1 cellular context compared by ENCODE assay signal in the genomic region with DNA sequence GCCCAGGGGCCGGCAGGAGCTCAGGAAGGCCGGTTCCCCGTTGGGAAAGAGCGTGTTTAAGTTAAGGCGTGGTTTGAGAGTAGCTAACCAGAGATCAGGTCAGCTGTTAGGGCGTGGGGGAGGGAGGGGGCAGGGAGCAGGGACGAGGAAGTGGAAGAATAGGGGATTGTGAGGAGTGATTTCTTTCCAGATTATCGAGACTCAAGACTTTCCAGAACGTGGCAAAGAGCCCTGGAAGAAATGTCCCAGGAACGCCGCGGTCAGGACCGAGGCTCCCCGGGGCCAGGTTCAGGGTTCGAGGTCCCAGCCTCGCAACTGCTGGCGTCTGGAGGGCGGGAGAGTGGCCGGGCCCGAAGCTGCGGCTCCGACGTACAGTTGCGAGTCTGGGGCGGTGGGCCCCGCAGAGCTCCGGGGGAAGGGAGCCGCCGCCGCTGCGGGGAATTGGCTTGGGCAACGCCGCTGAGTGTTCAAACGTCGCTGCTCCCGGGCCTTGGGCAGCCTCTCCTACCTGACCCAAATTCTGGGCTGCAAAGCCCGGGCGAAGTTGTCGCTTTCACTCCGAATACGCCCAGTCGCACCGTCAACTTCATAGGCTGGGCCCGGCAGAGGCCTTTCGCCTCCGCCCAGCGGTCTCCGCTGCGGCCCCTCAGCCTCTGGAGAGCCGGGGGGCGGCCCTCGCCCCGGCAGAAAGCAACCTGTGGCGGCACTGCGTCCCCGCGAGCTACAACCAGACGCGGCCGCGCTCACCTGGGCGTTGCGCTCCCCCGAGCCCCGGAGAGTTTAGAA.
TF ChIP-seq lines count a peak whose summit lies in the region.

No MANE protein-coding gene starts in this region.

TF ChIP-seq in HEK293, 187 proteins besides CTCF, POLR2A, EP300 and RAD21 (continued from another document and continues in another):
- TF ChIP-seq ZNF366 (tag by site-specific recombination; conservative IDR thresholded peaks at IDR 0.05), result peak; percentile 44; the same call in 1 of the 2 replicates
- TF ChIP-seq ZNF19 (tag by site-specific recombination; IDR thresholded peaks at IDR 0.05; ENCODE audit: low read depth), result no peak
- no peak for TF ChIP-seq ZBTB1 (tag by site-specific recombination; IDR thresholded peaks at IDR 0.05)
- TF ChIP-seq ZEB2 (tag by site-specific recombination; IDR thresholded peaks at IDR 0.05), result no peak
- TF ChIP-seq, protein P1, sequence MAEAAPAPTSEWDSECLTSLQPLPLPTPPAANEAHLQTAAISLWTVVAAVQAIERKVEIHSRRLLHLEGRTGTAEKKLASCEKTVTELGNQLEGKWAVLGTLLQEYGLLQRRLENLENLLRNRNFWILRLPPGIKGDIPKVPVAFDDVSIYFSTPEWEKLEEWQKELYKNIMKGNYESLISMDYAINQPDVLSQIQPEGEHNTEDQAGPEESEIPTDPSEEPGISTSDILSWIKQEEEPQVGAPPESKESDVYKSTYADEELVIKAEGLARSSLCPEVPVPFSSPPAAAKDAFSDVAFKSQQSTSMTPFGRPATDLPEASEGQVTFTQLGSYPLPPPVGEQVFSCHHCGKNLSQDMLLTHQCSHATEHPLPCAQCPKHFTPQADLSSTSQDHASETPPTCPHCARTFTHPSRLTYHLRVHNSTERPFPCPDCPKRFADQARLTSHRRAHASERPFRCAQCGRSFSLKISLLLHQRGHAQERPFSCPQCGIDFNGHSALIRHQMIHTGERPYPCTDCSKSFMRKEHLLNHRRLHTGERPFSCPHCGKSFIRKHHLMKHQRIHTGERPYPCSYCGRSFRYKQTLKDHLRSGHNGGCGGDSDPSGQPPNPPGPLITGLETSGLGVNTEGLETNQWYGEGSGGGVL (tag by site-specific recombination; IDR thresholded peaks at IDR 0.05), result peak; percentile 45; the same call in 1 of the 2 replicates
- TF ChIP-seq ZNF707 (tag by site-specific recombination; IDR thresholded peaks at IDR 0.05), result no peak
- TF ChIP-seq IKZF3 (tag by site-specific recombination; IDR thresholded peaks at IDR 0.05), result peak; percentile 30; the same call in 1 of the 2 replicates
- TF ChIP-seq ZNF768 (tag by site-specific recombination; IDR thresholded peaks at IDR 0.05), result no peak
- TF ChIP-seq ZNF571 (tag by site-specific recombination; IDR thresholded peaks at IDR 0.05), result no peak
- no peak for TF ChIP-seq ZNF792 (tag by site-specific recombination; IDR thresholded peaks at IDR 0.05)
- TF ChIP-seq ZNF561 (tag by site-specific recombination; IDR thresholded peaks at IDR 0.05; ENCODE audit: borderline replicate concordance), result 0 out of 2 replicates have a peak, but pooled peaks have one; percentile 21
- no peak for TF ChIP-seq HOXC10 (CRISPR knock-in tag; IDR thresholded peaks at IDR 0.05)
- TF ChIP-seq, protein P2, sequence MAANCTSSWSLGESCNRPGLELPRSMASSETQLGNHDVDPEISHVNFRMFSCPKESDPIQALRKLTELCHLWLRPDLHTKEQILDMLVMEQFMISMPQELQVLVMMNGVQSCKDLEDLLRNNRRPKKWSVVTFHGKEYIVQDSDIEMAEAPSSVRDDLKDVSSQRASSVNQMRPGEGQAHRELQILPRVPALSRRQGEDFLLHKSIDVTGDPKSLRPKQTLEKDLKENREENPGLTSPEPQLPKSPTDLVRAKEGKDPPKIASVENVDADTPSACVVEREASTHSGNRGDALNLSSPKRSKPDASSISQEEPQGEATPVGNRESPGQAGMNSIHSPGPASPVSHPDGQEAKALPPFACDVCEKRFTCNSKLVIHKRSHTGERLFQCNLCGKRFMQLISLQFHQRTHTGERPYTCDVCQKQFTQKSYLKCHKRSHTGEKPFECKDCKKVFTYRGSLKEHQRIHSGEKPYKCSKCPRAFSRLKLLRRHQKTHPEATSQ (tag by site-specific recombination; IDR thresholded peaks at IDR 0.05), result no peak
- TF ChIP-seq ZNF266 (tag by site-specific recombination; IDR thresholded peaks at IDR 0.05; ENCODE audit: low read depth), result no peak
- TF ChIP-seq MZF1 (tag by site-specific recombination; IDR thresholded peaks at IDR 0.05; ENCODE audit: borderline replicate concordance), result peak; percentile 79; the same call in 1 of the 2 replicates
- TF ChIP-seq ZNF394 (tag by site-specific recombination; IDR thresholded peaks at IDR 0.05; ENCODE audit: borderline replicate concordance), result no peak
- peak; percentile 44; the same call in 1 of the 2 replicates for TF ChIP-seq BCL11A (tag by site-specific recombination; IDR thresholded peaks at IDR 0.05; ENCODE audit: low read depth)
- no peak for TF ChIP-seq ZNF221 (tag by site-specific recombination; IDR thresholded peaks at IDR 0.05; ENCODE audit: borderline replicate concordance)
- no peak for TF ChIP-seq ZNF664 (tag by site-specific recombination; IDR thresholded peaks at IDR 0.05)
- TF ChIP-seq, protein P3, sequence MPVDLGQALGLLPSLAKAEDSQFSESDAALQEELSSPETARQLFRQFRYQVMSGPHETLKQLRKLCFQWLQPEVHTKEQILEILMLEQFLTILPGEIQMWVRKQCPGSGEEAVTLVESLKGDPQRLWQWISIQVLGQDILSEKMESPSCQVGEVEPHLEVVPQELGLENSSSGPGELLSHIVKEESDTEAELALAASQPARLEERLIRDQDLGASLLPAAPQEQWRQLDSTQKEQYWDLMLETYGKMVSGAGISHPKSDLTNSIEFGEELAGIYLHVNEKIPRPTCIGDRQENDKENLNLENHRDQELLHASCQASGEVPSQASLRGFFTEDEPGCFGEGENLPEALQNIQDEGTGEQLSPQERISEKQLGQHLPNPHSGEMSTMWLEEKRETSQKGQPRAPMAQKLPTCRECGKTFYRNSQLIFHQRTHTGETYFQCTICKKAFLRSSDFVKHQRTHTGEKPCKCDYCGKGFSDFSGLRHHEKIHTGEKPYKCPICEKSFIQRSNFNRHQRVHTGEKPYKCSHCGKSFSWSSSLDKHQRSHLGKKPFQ (tag by site-specific recombination; IDR thresholded peaks at IDR 0.05), result no peak
- peak; percentile 61; the same call in 1 of the 2 replicates for TF ChIP-seq ZBTB7A (tag by site-specific recombination; IDR thresholded peaks at IDR 0.05; ENCODE audit: low read depth)
- TF ChIP-seq, protein P4, sequence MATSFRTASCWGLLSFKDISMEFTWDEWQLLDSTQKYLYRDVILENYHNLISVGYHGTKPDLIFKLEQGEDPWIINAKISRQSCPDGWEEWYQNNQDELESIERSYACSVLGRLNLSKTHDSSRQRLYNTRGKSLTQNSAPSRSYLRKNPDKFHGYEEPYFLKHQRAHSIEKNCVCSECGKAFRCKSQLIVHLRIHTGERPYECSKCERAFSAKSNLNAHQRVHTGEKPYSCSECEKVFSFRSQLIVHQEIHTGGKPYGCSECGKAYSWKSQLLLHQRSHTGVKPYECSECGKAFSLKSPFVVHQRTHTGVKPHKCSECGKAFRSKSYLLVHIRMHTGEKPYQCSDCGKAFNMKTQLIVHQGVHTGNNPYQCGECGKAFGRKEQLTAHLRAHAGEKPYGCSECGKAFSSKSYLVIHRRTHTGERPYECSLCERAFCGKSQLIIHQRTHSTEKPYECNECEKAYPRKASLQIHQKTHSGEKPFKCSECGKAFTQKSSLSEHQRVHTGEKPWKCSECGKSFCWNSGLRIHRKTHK (tag by site-specific recombination; IDR thresholded peaks at IDR 0.05), result no peak
- TF ChIP-seq ZNF146 (tag by site-specific recombination; IDR thresholded peaks at IDR 0.05), result no peak
- TF ChIP-seq, protein P5, sequence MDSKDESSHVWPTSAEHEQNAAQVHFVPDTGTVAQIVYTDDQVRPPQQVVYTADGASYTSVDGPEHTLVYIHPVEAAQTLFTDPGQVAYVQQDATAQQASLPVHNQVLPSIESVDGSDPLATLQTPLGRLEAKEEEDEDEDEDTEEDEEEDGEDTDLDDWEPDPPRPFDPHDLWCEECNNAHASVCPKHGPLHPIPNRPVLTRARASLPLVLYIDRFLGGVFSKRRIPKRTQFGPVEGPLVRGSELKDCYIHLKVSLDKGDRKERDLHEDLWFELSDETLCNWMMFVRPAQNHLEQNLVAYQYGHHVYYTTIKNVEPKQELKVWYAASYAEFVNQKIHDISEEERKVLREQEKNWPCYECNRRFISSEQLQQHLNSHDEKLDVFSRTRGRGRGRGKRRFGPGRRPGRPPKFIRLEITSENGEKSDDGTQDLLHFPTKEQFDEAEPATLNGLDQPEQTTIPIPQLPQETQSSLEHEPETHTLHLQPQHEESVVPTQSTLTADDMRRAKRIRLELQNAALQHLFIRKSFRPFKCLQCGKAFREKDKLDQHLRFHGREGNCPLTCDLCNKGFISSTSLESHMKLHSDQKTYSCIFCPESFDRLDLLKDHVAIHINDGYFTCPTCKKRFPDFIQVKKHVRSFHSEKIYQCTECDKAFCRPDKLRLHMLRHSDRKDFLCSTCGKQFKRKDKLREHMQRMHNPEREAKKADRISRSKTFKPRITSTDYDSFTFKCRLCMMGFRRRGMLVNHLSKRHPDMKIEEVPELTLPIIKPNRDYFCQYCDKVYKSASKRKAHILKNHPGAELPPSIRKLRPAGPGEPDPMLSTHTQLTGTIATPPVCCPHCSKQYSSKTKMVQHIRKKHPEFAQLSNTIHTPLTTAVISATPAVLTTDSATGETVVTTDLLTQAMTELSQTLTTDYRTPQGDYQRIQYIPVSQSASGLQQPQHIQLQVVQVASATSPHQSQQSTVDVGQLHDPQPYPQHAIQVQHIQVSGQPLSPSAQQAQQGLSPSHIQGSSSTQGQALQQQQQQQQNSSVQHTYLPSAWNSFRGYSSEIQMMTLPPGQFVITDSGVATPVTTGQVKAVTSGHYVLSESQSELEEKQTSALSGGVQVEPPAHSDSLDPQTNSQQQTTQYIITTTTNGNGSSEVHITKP (tag by site-specific recombination; IDR thresholded peaks at IDR 0.05), result peak; percentile 35; the same call in 1 of the 2 replicates
- TF ChIP-seq, protein P6, sequence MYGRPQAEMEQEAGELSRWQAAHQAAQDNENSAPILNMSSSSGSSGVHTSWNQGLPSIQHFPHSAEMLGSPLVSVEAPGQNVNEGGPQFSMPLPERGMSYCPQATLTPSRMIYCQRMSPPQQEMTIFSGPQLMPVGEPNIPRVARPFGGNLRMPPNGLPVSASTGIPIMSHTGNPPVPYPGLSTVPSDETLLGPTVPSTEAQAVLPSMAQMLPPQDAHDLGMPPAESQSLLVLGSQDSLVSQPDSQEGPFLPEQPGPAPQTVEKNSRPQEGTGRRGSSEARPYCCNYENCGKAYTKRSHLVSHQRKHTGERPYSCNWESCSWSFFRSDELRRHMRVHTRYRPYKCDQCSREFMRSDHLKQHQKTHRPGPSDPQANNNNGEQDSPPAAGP (tag by site-specific recombination; IDR thresholded peaks at IDR 0.05), result peak; percentile 66
- TF ChIP-seq, protein P7, sequence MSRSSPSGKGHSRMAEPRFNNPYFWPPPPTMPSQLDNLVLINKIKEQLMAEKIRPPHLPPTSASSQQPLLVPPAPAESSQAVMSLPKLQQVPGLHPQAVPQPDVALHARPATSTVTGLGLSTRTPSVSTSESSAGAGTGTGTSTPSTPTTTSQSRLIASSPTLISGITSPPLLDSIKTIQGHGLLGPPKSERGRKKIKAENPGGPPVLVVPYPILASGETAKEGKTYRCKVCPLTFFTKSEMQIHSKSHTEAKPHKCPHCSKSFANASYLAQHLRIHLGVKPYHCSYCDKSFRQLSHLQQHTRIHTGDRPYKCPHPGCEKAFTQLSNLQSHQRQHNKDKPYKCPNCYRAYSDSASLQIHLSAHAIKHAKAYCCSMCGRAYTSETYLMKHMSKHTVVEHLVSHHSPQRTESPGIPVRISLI (tag by site-specific recombination; IDR thresholded peaks at IDR 0.05), result no peak
- TF ChIP-seq ZNF670 (tag by site-specific recombination; IDR thresholded peaks at IDR 0.05; ENCODE audit: low read depth), result no peak
- TF ChIP-seq ZNF132 (tag by site-specific recombination; IDR thresholded peaks at IDR 0.05; ENCODE audit: borderline replicate concordance), result no peak
- peak; percentile 72 for TF ChIP-seq ZBTB8A (tag by site-specific recombination; IDR thresholded peaks at IDR 0.05)
- peak; percentile 73 for TF ChIP-seq SCRT1 (tag by site-specific recombination; IDR thresholded peaks at IDR 0.05; ENCODE audit: borderline replicate concordance)
- TF ChIP-seq ZNF121 (tag by site-specific recombination; IDR thresholded peaks at IDR 0.05), result no peak
- TF ChIP-seq, protein P8, sequence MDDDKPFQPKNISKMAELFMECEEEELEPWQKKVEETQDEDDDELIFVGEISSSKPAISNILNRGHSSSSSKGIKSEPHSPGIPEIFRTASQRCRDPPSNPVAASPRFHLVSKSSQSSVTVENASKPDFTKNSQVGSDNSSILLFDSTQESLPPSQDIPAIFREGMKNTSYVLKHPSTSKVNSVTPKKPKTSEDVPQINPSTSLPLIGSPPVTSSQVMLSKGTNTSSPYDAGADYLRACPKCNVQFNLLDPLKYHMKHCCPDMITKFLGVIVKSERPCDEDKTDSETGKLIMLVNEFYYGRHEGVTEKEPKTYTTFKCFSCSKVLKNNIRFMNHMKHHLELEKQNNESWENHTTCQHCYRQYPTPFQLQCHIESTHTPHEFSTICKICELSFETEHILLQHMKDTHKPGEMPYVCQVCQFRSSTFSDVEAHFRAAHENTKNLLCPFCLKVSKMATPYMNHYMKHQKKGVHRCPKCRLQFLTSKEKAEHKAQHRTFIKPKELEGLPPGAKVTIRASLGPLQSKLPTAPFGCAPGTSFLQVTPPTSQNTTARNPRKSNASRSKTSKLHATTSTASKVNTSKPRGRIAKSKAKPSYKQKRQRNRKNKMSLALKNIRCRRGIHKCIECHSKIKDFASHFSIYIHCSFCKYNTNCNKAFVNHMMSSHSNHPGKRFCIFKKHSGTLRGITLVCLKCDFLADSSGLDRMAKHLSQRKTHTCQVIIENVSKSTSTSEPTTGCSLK (tag by site-specific recombination; IDR thresholded peaks at IDR 0.05), result no peak
- TF ChIP-seq, protein P9, sequence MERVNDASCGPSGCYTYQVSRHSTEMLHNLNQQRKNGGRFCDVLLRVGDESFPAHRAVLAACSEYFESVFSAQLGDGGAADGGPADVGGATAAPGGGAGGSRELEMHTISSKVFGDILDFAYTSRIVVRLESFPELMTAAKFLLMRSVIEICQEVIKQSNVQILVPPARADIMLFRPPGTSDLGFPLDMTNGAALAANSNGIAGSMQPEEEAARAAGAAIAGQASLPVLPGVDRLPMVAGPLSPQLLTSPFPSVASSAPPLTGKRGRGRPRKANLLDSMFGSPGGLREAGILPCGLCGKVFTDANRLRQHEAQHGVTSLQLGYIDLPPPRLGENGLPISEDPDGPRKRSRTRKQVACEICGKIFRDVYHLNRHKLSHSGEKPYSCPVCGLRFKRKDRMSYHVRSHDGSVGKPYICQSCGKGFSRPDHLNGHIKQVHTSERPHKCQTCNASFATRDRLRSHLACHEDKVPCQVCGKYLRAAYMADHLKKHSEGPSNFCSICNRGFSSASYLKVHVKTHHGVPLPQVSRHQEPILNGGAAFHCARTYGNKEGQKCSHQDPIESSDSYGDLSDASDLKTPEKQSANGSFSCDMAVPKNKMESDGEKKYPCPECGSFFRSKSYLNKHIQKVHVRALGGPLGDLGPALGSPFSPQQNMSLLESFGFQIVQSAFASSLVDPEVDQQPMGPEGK (tag by site-specific recombination; IDR thresholded peaks at IDR 0.05), result peak; percentile 91
- no peak for TF ChIP-seq ZNF24 (tag by site-specific recombination; IDR thresholded peaks at IDR 0.05)
- no peak for TF ChIP-seq HOXD13 (CRISPR knock-in tag; IDR thresholded peaks at IDR 0.05; ENCODE audit: borderline replicate concordance)
- TF ChIP-seq ZNF701 (tag by site-specific recombination; IDR thresholded peaks at IDR 0.05), result no peak
- no peak for TF ChIP-seq ZNF404 (tag by site-specific recombination; IDR thresholded peaks at IDR 0.05)
- TF ChIP-seq, protein P10, sequence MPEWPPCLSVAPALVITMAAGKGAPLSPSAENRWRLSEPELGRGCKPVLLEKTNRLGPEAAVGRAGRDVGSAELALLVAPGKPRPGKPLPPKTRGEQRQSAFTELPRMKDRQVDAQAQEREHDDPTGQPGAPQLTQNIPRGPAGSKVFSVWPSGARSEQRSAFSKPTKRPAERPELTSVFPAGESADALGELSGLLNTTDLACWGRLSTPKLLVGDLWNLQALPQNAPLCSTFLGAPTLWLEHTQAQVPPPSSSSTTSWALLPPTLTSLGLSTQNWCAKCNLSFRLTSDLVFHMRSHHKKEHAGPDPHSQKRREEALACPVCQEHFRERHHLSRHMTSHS (tag by site-specific recombination; IDR thresholded peaks at IDR 0.05), result no peak
- TF ChIP-seq ZNF155 (tag by site-specific recombination; IDR thresholded peaks at IDR 0.05), result no peak
- TF ChIP-seq ZXDB (tag by site-specific recombination; IDR thresholded peaks at IDR 0.05), result peak; percentile 79
